In the genomic region with DNA sequence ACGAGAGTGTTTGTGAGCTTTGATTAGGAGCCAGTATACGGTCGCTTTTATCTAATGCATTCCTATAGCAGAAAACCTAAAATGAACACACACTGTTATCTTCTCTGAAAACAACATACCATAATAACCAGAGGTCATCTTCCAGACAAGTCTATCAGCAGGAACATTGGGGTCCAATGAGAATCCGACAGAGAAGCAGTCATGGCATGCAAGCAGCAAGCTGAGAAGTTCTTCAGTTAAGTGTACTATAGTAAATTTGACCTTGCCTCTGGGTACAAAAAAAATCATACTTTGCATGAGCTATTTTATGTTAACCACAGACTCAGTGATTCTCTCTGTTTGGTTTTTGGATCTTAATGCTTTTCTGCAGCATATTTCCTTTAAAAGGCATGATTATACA, we compare ENCODE assay signal across 1 cellular context.
TF ChIP-seq lines count a peak whose summit lies in the region.

No MANE protein-coding gene starts in this region.

TF ChIP-seq in SK-N-SH, 30 proteins besides CTCF, POLR2A, EP300 and RAD21 (continued from another document):
- TF ChIP-seq NFIC (IDR thresholded peaks at IDR 0.05; ENCODE audit: borderline replicate concordance) (no peak), TAF1 (IDR thresholded peaks at IDR 0.05; ENCODE audit: borderline replicate concordance, low read depth, low read length) (no peak), RFX5 (IDR thresholded peaks at IDR 0.05; ENCODE audit: low read length) (no peak), NRF1 (IDR thresholded peaks at IDR 0.05; ENCODE audit: low read depth, low read length) (no peak), MXI1 (IDR thresholded peaks at IDR 0.05; ENCODE audit: low read depth, low read length) (no peak), ELF1 (IDR thresholded peaks at IDR 0.05) (no peak), PBX3 (IDR thresholded peaks at IDR 0.05) (no peak), MEF2A (IDR thresholded peaks at IDR 0.05; ENCODE audit: borderline replicate concordance, low read depth) (no peak)
- TF ChIP-seq, protein P1, sequence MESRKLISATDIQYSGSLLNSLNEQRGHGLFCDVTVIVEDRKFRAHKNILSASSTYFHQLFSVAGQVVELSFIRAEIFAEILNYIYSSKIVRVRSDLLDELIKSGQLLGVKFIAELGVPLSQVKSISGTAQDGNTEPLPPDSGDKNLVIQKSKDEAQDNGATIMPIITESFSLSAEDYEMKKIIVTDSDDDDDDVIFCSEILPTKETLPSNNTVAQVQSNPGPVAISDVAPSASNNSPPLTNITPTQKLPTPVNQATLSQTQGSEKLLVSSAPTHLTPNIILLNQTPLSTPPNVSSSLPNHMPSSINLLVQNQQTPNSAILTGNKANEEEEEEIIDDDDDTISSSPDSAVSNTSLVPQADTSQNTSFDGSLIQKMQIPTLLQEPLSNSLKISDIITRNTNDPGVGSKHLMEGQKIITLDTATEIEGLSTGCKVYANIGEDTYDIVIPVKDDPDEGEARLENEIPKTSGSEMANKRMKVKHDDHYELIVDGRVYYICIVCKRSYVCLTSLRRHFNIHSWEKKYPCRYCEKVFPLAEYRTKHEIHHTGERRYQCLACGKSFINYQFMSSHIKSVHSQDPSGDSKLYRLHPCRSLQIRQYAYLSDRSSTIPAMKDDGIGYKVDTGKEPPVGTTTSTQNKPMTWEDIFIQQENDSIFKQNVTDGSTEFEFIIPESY (IDR thresholded peaks at IDR 0.05; ENCODE audit: borderline replicate concordance, low read depth), result no peak
